9 cellular contexts compared by ENCODE assay signal in genomic region chr17:16442141-16442540, GRCh38. TPM values are rescaled to one million over a fixed set of nuclear protein-coding genes. Genes with fewer than 3 reads are reported as not detected.
DNase-seq lines count a peak whose midpoint lies in the region; ATAC-seq and TF ChIP-seq lines count a peak whose summit lies in the region.
"Had no signal": no experiment of that assay in that cellular context is flagged by ENCODE, and none has a peak within 500 bp of the region (broad histone marks: within the 10 kb centered on the region; RNA-seq: fewer than 3 reads in every experiment).

No MANE protein-coding gene starts in this region.

- peaks cover 75% of the 10 kb centered on the region for H3K36me3 Mint-ChIP-seq in Calu3 (ENCODE audit: insufficient read depth, unreplicated experiment)
- H3K36me3 Mint-ChIP-seq in activated CD4-positive, alpha-beta memory T cell treated with anti-CD3 and anti-CD28 coated beads for 36 hours = peaks cover 62% of the 10 kb centered on the region

- 78% methylated on average over 1 of the region's 1 CpG for WGBS in esophagus muscularis mucosa

- in situ Hi-C loops in KBM-7 (cut with MboI; ENCODE audit: low pct_unique_long_range_greater_than_20kb, low sequenced_read_pairs) = no loop called here

- POLR2A ChIA-PET in activated CD4-positive, alpha-beta memory T cell treated with anti-CD3 and anti-CD28 coated beads for 36 hours (lab: Charles Lee) = interaction anchor here (4.7 to 4.8 kb wide), 3 partner anchors 23 to 60 kb away, joined by 41 to 61 read pairs (median 53); partner anchors contain the start of genes TRPV2 and UBB
- POLR2A ChIA-PET in GM10248 (lab: Yijun Ruan, JAX) = interaction anchor here (1.0 kb wide), 2 partner anchors 8 to 62 kb away, joined by 3 to 6 read pairs; partner anchors contain the start of gene UBB

- ATAC-seq in HG02852 (IDR thresholded peaks at IDR 0.05; ENCODE audit: unreplicated experiment) = no peak

- TF ChIP-seq EP300 in esophagus muscularis mucosa (IDR thresholded peaks at IDR 0.05) = no peak

- H3K27ac Mint-ChIP-seq in Calu3 (ENCODE audit: unreplicated experiment) = peak overlapping the region; percentile 58
- H3K27ac Mint-ChIP-seq in activated CD4-positive, alpha-beta memory T cell treated with anti-CD3 and anti-CD28 coated beads for 36 hours = peak overlapping the region; percentile 97

- TF ChIP-seq CTCF in Calu3 (IDR thresholded peaks at IDR 0.05; ENCODE audit: unreplicated experiment) = no peak
- no peak for TF ChIP-seq CTCF in esophagus muscularis mucosa (IDR thresholded peaks at IDR 0.05)
- TF ChIP-seq CTCF in GM10248 (IDR thresholded peaks at IDR 0.05; ENCODE audit: control extremely low read depth, extremely low read depth, low read depth, missing control alignments) = no peak

- intact Hi-C loops in Calu3 (cut with micrococcal nuclease; ENCODE audit: unreplicated experiment) = no loop called here
- intact Hi-C loops in activated CD4-positive, alpha-beta memory T cell treated with anti-CD3 and anti-CD28 coated beads for 36 hours (cut with micrococcal nuclease) = no loop called here
- intact Hi-C loops in esophagus muscularis mucosa (cut with DNase I) = no loop called here

- TF ChIP-seq POLR2A in esophagus muscularis mucosa (IDR thresholded peaks at IDR 0.05; ENCODE audit: low read depth) = no peak

- H3K4me1 ChIP-seq in esophagus muscularis mucosa = peaks cover 37 to 74% (median 68%) of the 10 kb centered on the region in 4 donors

- no peaks in the 10 kb centered on the region for H3K9me3 Mint-ChIP-seq in Calu3 (ENCODE audit: low read depth, unreplicated experiment)
- no peaks in the 10 kb centered on the region for H3K9me3 Mint-ChIP-seq in activated CD4-positive, alpha-beta memory T cell treated with anti-CD3 and anti-CD28 coated beads for 36 hours

- DNase-seq in Calu3 = no peak
- DNase-seq in KBM-7 = peak; percentile 78
- no peak for DNase-seq in activated CD4-positive, alpha-beta memory T cell treated with anti-CD3 and anti-CD28 coated beads for 36 hours
- peak; percentile 86 for DNase-seq in iris pigment epithelial cell (ENCODE audit: low read depth)
- no peak for DNase-seq in SW480 (ENCODE audit: low spot score)
- DNase-seq in esophagus muscularis mucosa (ENCODE audit: extremely low spot score) = no peak
- no peak for DNase-seq in GM10248 (ENCODE audit: extremely low spot score)

- no peak overlapping the region for H3K27ac ChIP-seq in esophagus muscularis mucosa (replicated peaks in 1 of 4)

- peaks cover 30 to 62% (median 57%) of the 10 kb centered on the region in 4 donors for H3K36me3 ChIP-seq in esophagus muscularis mucosa

- H3K27me3 ChIP-seq in esophagus muscularis mucosa = no peaks in the 10 kb centered on the region

- BruUV-seq in Calu3 (replicated peaks; lab: Mats Ljungman, UMichigan) = no TSS peak

- no peak overlapping the region for H3K4me3 ChIP-seq in esophagus muscularis mucosa

- CTCF ChIA-PET in Calu3 (lab: Charles Lee) (interaction anchor here (1.1 kb wide), 1 partner anchor 79 kb away, joined by 3 read pairs; no protein-coding TSS in a partner anchor), GM10248 (lab: Yijun Ruan, JAX) (interaction anchor here (0.8 to 7.3 kb wide), 7 partner anchors 10 to 94 kb away, joined by 3 to 73 read pairs (median 4); partner anchors contain the start of gene TRPV2)
- CTCF ChIA-PET in activated CD4-positive, alpha-beta memory T cell treated with anti-CD3 and anti-CD28 coated beads for 36 hours (lab: Charles Lee) = interaction anchor here (1.2 to 3.8 kb wide), 4 partner anchors 11 to 78 kb away, joined by 5 to 21 read pairs (median 12); partner anchors contain the start of gene TRPV2

- H3K4me1 Mint-ChIP-seq in Calu3 (ENCODE audit: low read depth, unreplicated experiment) = peaks cover 9% of the 10 kb centered on the region
- peaks cover 59% of the 10 kb centered on the region for H3K4me1 Mint-ChIP-seq in activated CD4-positive, alpha-beta memory T cell treated with anti-CD3 and anti-CD28 coated beads for 36 hours (ENCODE audit: low read depth)

- no peaks in the 10 kb centered on the region for H3K27me3 Mint-ChIP-seq in Calu3 (ENCODE audit: unreplicated experiment)
- no peaks in the 10 kb centered on the region for H3K27me3 Mint-ChIP-seq in activated CD4-positive, alpha-beta memory T cell treated with anti-CD3 and anti-CD28 coated beads for 36 hours

- peak overlapping the region; percentile 19 for H3K4me3 Mint-ChIP-seq in Calu3 (ENCODE audit: low read depth, unreplicated experiment)
- peak overlapping the region; percentile 96 for H3K4me3 Mint-ChIP-seq in activated CD4-positive, alpha-beta memory T cell treated with anti-CD3 and anti-CD28 coated beads for 36 hours

- no peaks in the 10 kb centered on the region for H3K9me3 ChIP-seq in esophagus muscularis mucosa

RNA-seq across cellular contexts. Expression of gene TRPV2, which starts 26.8 kb away (rescaled TPM):
- 0.87 and 1.0 TPM in 2 replicates for total RNA-seq in Calu3 (2022)
- 10 to 100 TPM; 46.0 to 50.6 TPM for total RNA-seq in activated CD4-positive, alpha-beta memory T cell treated with anti-CD3 and anti-CD28 coated beads for 36 hours
- 10 to 100 TPM; 11.3 to 19.1 (median 17.7) TPM for total RNA-seq in esophagus muscularis mucosa
- total RNA-seq: HT-29 had no signal

RNA-seq across cellular contexts. Expression of gene LRRC75A, which starts 49.9 kb away (rescaled TPM):
- total RNA-seq in Calu3 (2022) (3.0 and 3.3 TPM in 2 replicates), esophagus muscularis mucosa (1 to 10 TPM in 2 of 4 donors, under 1 TPM in 2; 0.83 to 3.5 (median 2.0) TPM)
- total RNA-seq in activated CD4-positive, alpha-beta memory T cell treated with anti-CD3 and anti-CD28 coated beads for 36 hours = 1 to 10 TPM; 1.2 to 1.4 TPM

Comparison
In these comparisons a context has a peak if more than half of its experiments do, and no peak if none do; other contexts are left out.
1. DNase-seq: peak in KBM-7 (single experiment) and iris pigment epithelial cell (single experiment); none in Calu3 (single experiment), activated CD4-positive, alpha-beta memory T cell treated with anti-CD3 and anti-CD28 coated beads for 36 hours (single experiment), SW480 (single experiment), esophagus muscularis mucosa (single experiment) and GM10248 (single experiment).